Comparison of ENCODE assay signal across 8 cellular contexts in the genomic region with DNA sequence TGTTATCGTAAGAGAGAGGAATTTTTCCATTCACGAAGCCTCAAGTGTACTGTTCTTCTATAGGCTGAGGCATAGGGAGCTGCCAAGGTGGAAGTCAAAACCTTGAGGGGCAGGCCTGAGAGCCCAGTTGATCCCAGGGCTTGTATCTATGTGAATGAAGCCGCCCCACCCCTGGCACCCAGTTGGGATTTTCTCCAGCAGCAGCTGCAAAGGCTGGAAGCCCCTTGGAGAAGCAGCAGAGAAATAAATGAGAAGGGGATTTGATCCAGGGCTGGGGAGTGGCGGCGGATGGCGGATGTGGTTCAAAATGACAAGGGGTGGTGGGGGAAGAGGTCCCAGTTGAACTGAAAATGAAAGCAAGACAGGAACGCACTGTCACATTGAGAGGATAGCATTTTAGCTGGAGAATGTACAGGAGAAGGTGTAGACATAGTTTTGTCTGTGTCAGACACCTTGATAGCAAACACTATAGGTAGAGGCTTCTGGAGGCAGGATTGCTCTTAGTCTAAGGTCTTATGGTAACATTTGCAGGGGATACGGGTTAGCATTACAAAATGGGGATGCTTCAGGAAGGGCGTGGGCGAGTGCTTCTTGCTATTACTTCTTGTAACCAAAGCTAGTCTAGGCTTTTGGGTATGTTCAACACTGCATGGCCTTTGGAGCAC. TPM values are rescaled to one million over a fixed set of nuclear protein-coding genes. Genes with fewer than 3 reads are reported as not detected.
DNase-seq lines count a peak whose midpoint lies in the region; ATAC-seq lines count a peak whose summit lies in the region.

No MANE protein-coding gene starts in this region.

- peak; percentile 78 for ATAC-seq in GM19395 (IDR thresholded peaks at IDR 0.05; ENCODE audit: unreplicated experiment)
- peak; percentile 86 for ATAC-seq in HG03354 (IDR thresholded peaks at IDR 0.05; ENCODE audit: poor library complexity, severe bottlenecking, unreplicated experiment)

- intact Hi-C loops in posterior vena cava (cut with DNase I), result no loop called here

- peak; percentile 11 to 51 for DNase-seq in activated CD4-positive, alpha-beta T cell treated with anti-CD3 and anti-CD28 coated beads, Interleukin-2, amount 50 U/mL, for 24 hours (ENCODE audit: low read depth in 1 of 2, low spot score in 1 of 2)
- peak; percentile 6 for DNase-seq in medulla oblongata (ENCODE audit: extremely low spot score)
- DNase-seq in A172 (ENCODE audit: low spot score), result no peak
- DNase-seq in GM03348 (ENCODE audit: low spot score), result no peak
- no peak for DNase-seq in posterior vena cava (ENCODE audit: low spot score)
- DNase-seq in ureter (ENCODE audit: low spot score), result no peak

RNA-seq across cellular contexts. Expression of gene DOCK11, which starts 32.6 kb away (rescaled TPM):
- total RNA-seq in A172 (2014; rRNA removed; shearing (Covaris generic)), result 26.5 and 32.7 TPM in 2 replicates
- total RNA-seq in posterior vena cava (10 to 100 TPM; 34.3 to 43.2 TPM), ureter (14.1 TPM)

Comparison
In these comparisons a context has a peak if more than half of its experiments do, and no peak if none do; other contexts are left out.
1. DNase-seq: peak in activated CD4-positive, alpha-beta T cell treated with anti-CD3 and anti-CD28 coated beads, Interleukin-2, amount 50 U/mL, for 24 hours (2 of 2) and medulla oblongata (single experiment); none in A172 (single experiment), GM03348 (single experiment), posterior vena cava (single experiment) and ureter (single experiment).